ENCODE assay signal across 14 cellular contexts in genomic region chr2:98188351-98189046, GRCh38.
DNase-seq lines count a peak whose midpoint lies in the region; ATAC-seq and TF ChIP-seq lines count a peak whose summit lies in the region.
"Had no signal": no experiment of that assay in that cellular context is flagged by ENCODE, and none has a peak within 500 bp of the region (broad histone marks: within the 10 kb centered on the region; RNA-seq: fewer than 3 reads in every experiment).

No MANE protein-coding gene starts in this region.

- H4K20me1 ChIP-seq in SK-N-SH (ENCODE audit: insufficient read depth): no peaks in the 10 kb centered on the region

- H3K4me2 ChIP-seq in SK-N-SH: no peak overlapping the region

- no peak for TF ChIP-seq EP300 in SK-N-SH (IDR thresholded peaks at IDR 0.05; ENCODE audit: borderline replicate concordance in 1 of 2, low read depth in 1 of 2, low read length in 1 of 2)

- TF ChIP-seq RAD21 in SK-N-SH (IDR thresholded peaks at IDR 0.05; ENCODE audit: low read length): no peak; the same call in 1 of the 2 replicates

- H3K27me3 ChIP-seq in left lung (no peaks in the 10 kb centered on the region), SK-N-SH (ENCODE audit: insufficient read depth) (no peaks in the 10 kb centered on the region)
- H3K27me3 ChIP-seq: testis had no signal

- no peaks in the 10 kb centered on the region for H3F3A ChIP-seq in SK-N-SH (replicated peaks; ENCODE audit: insufficient read depth)

- TF ChIP-seq CTCF in left lung (IDR thresholded peaks at IDR 0.05): no peak
- no peak for TF ChIP-seq CTCF in SK-N-SH (IDR thresholded peaks at IDR 0.05)

- 50% methylated on average over 4 of the region's 4 CpGs for WGBS in SK-N-SH (ENCODE audit: low lambda C conversion rate)

- H3K4me3 ChIP-seq in Jurkat, Clone E6-1 (ENCODE audit: low read length): no peak overlapping the region
- H3K4me3 ChIP-seq in left lung: no peak overlapping the region
- no peak overlapping the region for H3K4me3 ChIP-seq in SK-N-SH (ENCODE audit: low read depth in 2 of 2, low read length in 1 of 2)
- H3K4me3 ChIP-seq: testis had no signal

- H3K27ac ChIP-seq in left lung (no peak overlapping the region), SK-N-SH (ENCODE audit: low read depth in 2 of 2, low read length in 1 of 2) (no peak overlapping the region)
- H3K27ac ChIP-seq: testis had no signal

- H3K79me2 ChIP-seq in SK-N-SH (ENCODE audit: insufficient read depth): no peaks in the 10 kb centered on the region

- POLR2A ChIA-PET in SK-N-SH (lab: Yijun Ruan, JAX): no interaction called here

- H3K36me3 ChIP-seq in left lung (no peaks in the 10 kb centered on the region), SK-N-SH (replicated peaks in 1 of 2; ENCODE audit: control insufficient read depth in 1 of 2, insufficient read depth in 2 of 2, low read length in 1 of 2) (no peaks in the 10 kb centered on the region)

- 0 out of 2 replicates have a peak, but pooled peaks cover 4% of the 10 kb centered on the region for H3K9me2 ChIP-seq in SK-N-SH

- DNase-seq in EH (ENCODE audit: low read depth) (peak; percentile 6), amniotic epithelial cell (ENCODE audit: low read depth) (peak; percentile 21), left lung (no peak), NCI-H774 (lab: John Stamatoyannopoulos, UW) (no peak), SK-N-SH (no peak), NCI-H1694 (lab: John Stamatoyannopoulos, UW) (no peak)
- peak; percentile 14 for DNase-seq in Jurkat, Clone E6-1 (ENCODE audit: low read depth, low spot score)
- DNase-seq: CD4-positive, alpha-beta T cell; kidney; NCI-H1092 treated with DMSO at 0.1 percent for 48 hours; nephron progenitor cell; testis had no signal

- CTCF ChIA-PET in SK-N-SH (lab: Yijun Ruan, JAX): interaction anchor here (1.0 to 1.7 kb wide), 4 partner anchors 23 to 382 kb away, joined by 3 read pairs; no protein-coding TSS in a partner anchor

- ATAC-seq in left lung (peak; percentile 90), HG03097 (IDR thresholded peaks at IDR 0.05; ENCODE audit: low FRiP score, unreplicated experiment) (no peak)
- ATAC-seq: WTC11 had no signal

- no peak overlapping the region for H2AFZ ChIP-seq in SK-N-SH (ENCODE audit: low read depth)

- H3K4me1 ChIP-seq in left lung (no peaks in the 10 kb centered on the region), SK-N-SH (ENCODE audit: control insufficient read depth in 1 of 2, insufficient read depth in 2 of 2, low read depth in 1 of 2, low read length in 1 of 2) (no peaks in the 10 kb centered on the region)
- H3K4me1 ChIP-seq: testis had no signal

- H3K9me3 ChIP-seq in left lung (no peaks in the 10 kb centered on the region), SK-N-SH (no peaks in the 10 kb centered on the region)
- H3K9me3 ChIP-seq: testis had no signal

- H3K9ac ChIP-seq in SK-N-SH: no peak overlapping the region

- intact Hi-C loops in left lung (cut with DNase I): no loop called here

TF ChIP-seq in SK-N-SH, 30 proteins besides CTCF, POLR2A, EP300 and RAD21:
- TF ChIP-seq NFIC (IDR thresholded peaks at IDR 0.05; ENCODE audit: borderline replicate concordance): no peak
- no peak for TF ChIP-seq GABPA (IDR thresholded peaks at IDR 0.05; ENCODE audit: low read depth)
- TF ChIP-seq YY1 (IDR thresholded peaks at IDR 0.05; ENCODE audit: low read depth): no peak
- TF ChIP-seq USF1 (IDR thresholded peaks at IDR 0.05; ENCODE audit: borderline replicate concordance, low read depth): no peak
- TF ChIP-seq SIN3A (IDR thresholded peaks at IDR 0.05; ENCODE audit: borderline replicate concordance, low read depth, low read length): no peak
- TF ChIP-seq REST (IDR thresholded peaks at IDR 0.05; ENCODE audit: low read depth, low read length): no peak
- TF ChIP-seq RXRA (IDR thresholded peaks at IDR 0.05; ENCODE audit: borderline replicate concordance, low read depth): no peak
- TF ChIP-seq, protein P1, sequence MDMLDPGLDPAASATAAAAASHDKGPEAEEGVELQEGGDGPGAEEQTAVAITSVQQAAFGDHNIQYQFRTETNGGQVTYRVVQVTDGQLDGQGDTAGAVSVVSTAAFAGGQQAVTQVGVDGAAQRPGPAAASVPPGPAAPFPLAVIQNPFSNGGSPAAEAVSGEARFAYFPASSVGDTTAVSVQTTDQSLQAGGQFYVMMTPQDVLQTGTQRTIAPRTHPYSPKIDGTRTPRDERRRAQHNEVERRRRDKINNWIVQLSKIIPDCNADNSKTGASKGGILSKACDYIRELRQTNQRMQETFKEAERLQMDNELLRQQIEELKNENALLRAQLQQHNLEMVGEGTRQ (IDR thresholded peaks at IDR 0.05; ENCODE audit: borderline replicate concordance, low read depth, low read length): no peak
- no peak for TF ChIP-seq MEF2A (IDR thresholded peaks at IDR 0.05; ENCODE audit: borderline replicate concordance, low read depth)

Comparison
In these comparisons a context has a peak if more than half of its experiments do, and no peak if none do; other contexts are left out.
1. DNase-seq: peak in EH (single experiment), Jurkat, Clone E6-1 (single experiment) and amniotic epithelial cell (single experiment); none in left lung (0 of 2), NCI-H774 (single experiment), SK-N-SH (single experiment) and NCI-H1694 (single experiment).